Comparison of ENCODE assay signal across 13 cellular contexts in genomic region chr7:84187813-84188212, GRCh38. TPM values are rescaled to one million over a fixed set of nuclear protein-coding genes. Genes with fewer than 3 reads are reported as not detected.
DNase-seq lines count a peak whose midpoint lies in the region; ATAC-seq and TF ChIP-seq lines count a peak whose summit lies in the region.
"Had no signal": no experiment of that assay in that cellular context is flagged by ENCODE, and none has a peak within 500 bp of the region (broad histone marks: within the 10 kb centered on the region; RNA-seq: fewer than 3 reads in every experiment).

No MANE protein-coding gene starts in this region.

- no peaks in the 10 kb centered on the region for H3K9me3 ChIP-seq in RWPE2 (ENCODE audit: severe bottlenecking)
- H3K9me3 ChIP-seq: spleen, upper lobe of left lung had no signal

- no peak overlapping the region for H3K4me3 Mint-ChIP-seq in activated T-cell treated with anti-CD3 and anti-CD28 coated beads, Interleukin-2, amount 50 U/mL, for 4 hours
- H3K4me3 Mint-ChIP-seq in activated T-cell treated with anti-CD3 and anti-CD28 coated beads, Interleukin-2, amount 50 U/mL, for 24 hours = no peak overlapping the region
- no peak overlapping the region for H3K4me3 Mint-ChIP-seq in stimulated activated naive CD8-positive, alpha-beta T cell treated with anti-CD3 and anti-CD28 coated beads, Interleukin-15, amount 100 ng/mL, for 72 hours
- H3K4me3 Mint-ChIP-seq: activated naive CD4-positive, alpha-beta T cell treated with anti-CD3 and anti-CD28 coated beads, Interleukin-2, amount 50 U/mL, for 24 hours had no signal

- H3K27ac Mint-ChIP-seq in activated T-cell treated with anti-CD3 and anti-CD28 coated beads, Interleukin-2, amount 50 U/mL, for 24 hours = no peak overlapping the region
- peak overlapping the region in 1 of 2 donors; percentile 26 for H3K27ac Mint-ChIP-seq in stimulated activated naive CD8-positive, alpha-beta T cell treated with anti-CD3 and anti-CD28 coated beads, Interleukin-15, amount 100 ng/mL, for 72 hours
- H3K27ac Mint-ChIP-seq: activated naive CD4-positive, alpha-beta T cell treated with anti-CD3 and anti-CD28 coated beads, Interleukin-2, amount 50 U/mL, for 24 hours had no signal

- peak overlapping the region; percentile 75 for H3K27ac ChIP-seq in RWPE2 (ENCODE audit: poor library complexity, severe bottlenecking)
- H3K27ac ChIP-seq: upper lobe of left lung had no signal

- TF ChIP-seq CTCF in RWPE2 (IDR thresholded peaks at IDR 0.05; ENCODE audit: poor library complexity, severe bottlenecking) (no peak), fibroblast of pulmonary artery (IDR thresholded peaks at IDR 0.05; ENCODE audit: low read length, missing control alignments) (no peak)

- peaks cover 49% of the 10 kb centered on the region for H3K4me1 ChIP-seq in RWPE2 (ENCODE audit: insufficient read depth, poor library complexity, severe bottlenecking)

- no peaks in the 10 kb centered on the region for H3K27me3 Mint-ChIP-seq in activated T-cell treated with anti-CD3 and anti-CD28 coated beads, Interleukin-2, amount 50 U/mL, for 4 hours (ENCODE audit: low read depth)
- H3K27me3 Mint-ChIP-seq in activated T-cell treated with anti-CD3 and anti-CD28 coated beads, Interleukin-2, amount 50 U/mL, for 24 hours = no peaks in the 10 kb centered on the region
- H3K27me3 Mint-ChIP-seq in stimulated activated naive CD8-positive, alpha-beta T cell treated with anti-CD3 and anti-CD28 coated beads, Interleukin-15, amount 100 ng/mL, for 72 hours = no peaks in the 10 kb centered on the region
- H3K27me3 Mint-ChIP-seq: activated naive CD4-positive, alpha-beta T cell treated with anti-CD3 and anti-CD28 coated beads, Interleukin-2, amount 50 U/mL, for 24 hours had no signal

- H3K36me3 ChIP-seq in RWPE2 (ENCODE audit: low read depth) = no peaks in the 10 kb centered on the region; the same call in 1 of the 2 replicates
- H3K36me3 ChIP-seq: spleen, upper lobe of left lung had no signal

- H3K4me3 ChIP-seq in RWPE2 (ENCODE audit: severe bottlenecking) = no peak overlapping the region
- H3K4me3 ChIP-seq in fibroblast of pulmonary artery (replicated peaks; ENCODE audit: low read depth, low read length) = no peak overlapping the region
- H3K4me3 ChIP-seq: spleen, upper lobe of left lung had no signal

- peaks cover 10% of the 10 kb centered on the region for H3K9me3 Mint-ChIP-seq in activated T-cell treated with anti-CD3 and anti-CD28 coated beads, Interleukin-2, amount 50 U/mL, for 4 hours
- no peaks in the 10 kb centered on the region for H3K9me3 Mint-ChIP-seq in activated T-cell treated with anti-CD3 and anti-CD28 coated beads, Interleukin-2, amount 50 U/mL, for 24 hours
- no peaks in the 10 kb centered on the region for H3K9me3 Mint-ChIP-seq in stimulated activated naive CD8-positive, alpha-beta T cell treated with anti-CD3 and anti-CD28 coated beads, Interleukin-15, amount 100 ng/mL, for 72 hours
- H3K9me3 Mint-ChIP-seq: activated naive CD4-positive, alpha-beta T cell treated with anti-CD3 and anti-CD28 coated beads, Interleukin-2, amount 50 U/mL, for 24 hours had no signal

- no peak for DNase-seq in activated T-cell treated with anti-CD3 and anti-CD28 coated beads, Interleukin-2, amount 50 U/mL, for 4 hours
- DNase-seq in activated T-cell treated with anti-CD3 and anti-CD28 coated beads, Interleukin-2, amount 50 U/mL, for 24 hours = no peak
- DNase-seq in RWPE2 (ENCODE audit: low spot score) = no peak
- peak; percentile 50 for DNase-seq in fibroblast of pulmonary artery (ENCODE audit: low read depth)
- no peak for DNase-seq in stimulated activated naive CD8-positive, alpha-beta T cell treated with anti-CD3 and anti-CD28 coated beads, Interleukin-15, amount 100 ng/mL, for 72 hours
- no peak for DNase-seq in T-helper 9 cell
- DNase-seq in stimulated activated CD4-positive, alpha-beta T cell treated with anti-CD3 and anti-CD28 coated beads, Interleukin-1b, Interleukin-23, amount 100 ng/mL, for 48 hours = no peak
- DNase-seq: activated CD4-positive, alpha-beta T cell treated with anti-CD3 and anti-CD28 coated beads, Interleukin-2, amount 50 U/mL, for 48 hours; OCI-M1; spleen; upper lobe of left lung had no signal

- ATAC-seq in activated T-cell treated with anti-CD3 and anti-CD28 coated beads, Interleukin-2, amount 50 U/mL, for 4 hours = peak; percentile 43 to 62
- ATAC-seq in RWPE2 (ENCODE audit: low read depth) = peak; percentile 82
- ATAC-seq in stimulated activated naive CD8-positive, alpha-beta T cell treated with anti-CD3 and anti-CD28 coated beads, Interleukin-15, amount 100 ng/mL, for 72 hours = peak; percentile 90
- no peak for ATAC-seq in HG03439 (IDR thresholded peaks at IDR 0.05; ENCODE audit: unreplicated experiment)

- no peaks in the 10 kb centered on the region for H3K36me3 Mint-ChIP-seq in activated T-cell treated with anti-CD3 and anti-CD28 coated beads, Interleukin-2, amount 50 U/mL, for 4 hours (ENCODE audit: insufficient read depth)
- no peaks in the 10 kb centered on the region for H3K36me3 Mint-ChIP-seq in activated T-cell treated with anti-CD3 and anti-CD28 coated beads, Interleukin-2, amount 50 U/mL, for 24 hours (ENCODE audit: low read depth)
- H3K36me3 Mint-ChIP-seq: activated naive CD4-positive, alpha-beta T cell treated with anti-CD3 and anti-CD28 coated beads, Interleukin-2, amount 50 U/mL, for 24 hours had no signal

- peaks cover 15% of the 10 kb centered on the region for H3K4me1 Mint-ChIP-seq in activated T-cell treated with anti-CD3 and anti-CD28 coated beads, Interleukin-2, amount 50 U/mL, for 4 hours (ENCODE audit: low read depth)
- peaks cover 20% of the 10 kb centered on the region for H3K4me1 Mint-ChIP-seq in activated T-cell treated with anti-CD3 and anti-CD28 coated beads, Interleukin-2, amount 50 U/mL, for 24 hours (ENCODE audit: low read depth)
- peaks cover 25% of the 10 kb centered on the region for H3K4me1 Mint-ChIP-seq in stimulated activated naive CD8-positive, alpha-beta T cell treated with anti-CD3 and anti-CD28 coated beads, Interleukin-15, amount 100 ng/mL, for 72 hours

- H3K27me3 ChIP-seq in RWPE2 (ENCODE audit: insufficient read depth, poor library complexity, severe bottlenecking) = no peaks in the 10 kb centered on the region
- H3K27me3 ChIP-seq: spleen, upper lobe of left lung had no signal

RNA-seq across cellular contexts. Expression of gene SEMA3A, which starts 6.8 kb away (rescaled TPM):
- under 1 TPM; 0.03 to 0.11 (median 0.08) TPM for total RNA-seq in activated T-cell treated with anti-CD3 and anti-CD28 coated beads, Interleukin-2, amount 50 U/mL, for 4 hours
